Comparison of ENCODE assay signal across 2 cellular contexts in the genomic region with DNA sequence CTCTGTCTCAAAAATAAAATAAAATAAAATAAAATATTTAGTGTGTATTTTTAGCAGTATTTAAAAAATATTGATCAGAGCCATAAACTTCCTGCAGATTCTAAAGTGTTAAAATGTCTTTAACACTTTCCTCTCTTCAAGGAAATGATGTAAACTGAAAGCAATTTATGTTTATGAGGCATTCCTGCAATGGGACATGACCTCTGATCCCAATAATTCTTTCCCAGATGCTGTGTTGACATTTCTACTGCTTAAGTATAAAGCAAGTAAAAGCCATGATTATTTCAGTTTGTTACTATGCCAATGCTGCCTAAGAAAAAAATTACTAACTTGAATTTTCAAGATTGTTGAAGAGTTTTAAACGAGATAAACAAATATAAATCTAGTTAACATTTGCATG.
TF ChIP-seq lines count a peak whose summit lies in the region.

No MANE protein-coding gene starts in this region.

TF ChIP-seq in SK-N-SH, 30 proteins besides CTCF, POLR2A, EP300 and RAD21 (continued from another document):
- TF ChIP-seq USF2 (IDR thresholded peaks at IDR 0.05; ENCODE audit: borderline replicate concordance, low read depth, low read length) (no peak), GATA2 (CRISPR knock-in tag; IDR thresholded peaks at IDR 0.05) (no peak), TCF12 (IDR thresholded peaks at IDR 0.05) (peak; percentile 17; the same call in 1 of the 2 replicates)

TF ChIP-seq in SK-N-SH treated with all-trans-retinoic acid at 6 μM for 48 hours, 23 proteins besides CTCF, POLR2A, EP300 and RAD21 (continued from another document):
- no peak for TF ChIP-seq POU6F1 (CRISPR knock-in tag; IDR thresholded peaks at IDR 0.05; ENCODE audit: borderline replicate concordance, low read depth)
